In the genomic region with DNA sequence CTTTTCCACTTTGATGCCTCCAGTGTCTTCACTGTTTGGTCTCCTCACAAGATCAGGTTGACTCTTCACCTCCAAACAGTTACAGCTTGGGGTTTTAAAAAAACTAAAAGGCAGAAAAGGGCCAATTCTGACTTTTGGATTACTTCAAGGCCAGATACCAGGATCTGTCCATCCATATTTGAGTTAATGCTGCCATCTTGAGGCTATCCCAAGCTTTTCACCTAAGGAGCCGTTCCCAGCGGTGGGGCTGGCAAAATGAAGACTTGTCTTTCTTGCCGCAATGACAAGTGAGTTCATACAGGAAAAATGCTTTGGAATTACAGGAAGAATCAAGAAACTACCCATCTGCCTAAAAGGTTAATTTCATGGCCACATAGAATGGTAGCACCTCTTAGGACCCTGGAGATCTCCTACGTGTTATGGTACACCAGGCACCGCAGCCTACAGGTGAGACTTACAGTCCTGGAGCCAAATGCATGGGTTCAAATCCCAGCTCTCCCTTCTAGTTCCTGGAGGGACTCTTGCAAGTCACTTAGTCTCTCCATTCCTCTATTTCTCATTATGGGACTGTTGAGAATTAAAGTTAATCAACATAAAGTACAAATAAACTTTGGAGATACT, we compare ENCODE assay signal across 8 cellular contexts. TPM values are rescaled to one million over a fixed set of nuclear protein-coding genes. Genes with fewer than 3 reads are reported as not detected.
A peak's percentile ranks its signal among the peaks of the same experiment; 100 is the strongest.
DNase-seq lines count a peak whose midpoint lies in the region; ATAC-seq and TF ChIP-seq lines count a peak whose summit lies in the region.

No MANE protein-coding gene starts in this region.

- POLR2A ChIA-PET in A673 (lab: Charles Lee; ENCODE audit: low non-redundant PET) = no interaction called here

- H3K27me3 ChIP-seq in A673 (replicated peaks; ENCODE audit: insufficient read depth, low read depth, low read length, poor library complexity) = peaks cover 6% of the 10 kb centered on the region
- no peaks in the 10 kb centered on the region for H3K27me3 ChIP-seq in NT2/D1 (ENCODE audit: insufficient read depth, insufficient read length)
- no peaks in the 10 kb centered on the region for H3K27me3 ChIP-seq in effector memory CD4-positive, alpha-beta T cell (replicated peaks; ENCODE audit: control insufficient read depth, insufficient read depth, low read length, poor library complexity, severe bottlenecking)

- no peak overlapping the region for H3K9ac ChIP-seq in NT2/D1 (ENCODE audit: insufficient read length, low read depth)

- CTCF ChIA-PET in A673 (lab: Charles Lee) = interaction anchor here (0.6 kb wide), 1 partner anchor 1264 kb away, joined by 8 read pairs; no protein-coding TSS in a partner anchor

- no TSS peak for BruUV-seq in A673 (replicated peaks; lab: Mats Ljungman, UMichigan)

- H3K36me3 ChIP-seq in A673 (ENCODE audit: insufficient read depth, low read length, poor library complexity, severe bottlenecking) (no peaks in the 10 kb centered on the region), NT2/D1 (ENCODE audit: insufficient read depth, insufficient read length, low read length) (no peaks in the 10 kb centered on the region)
- H3K36me3 ChIP-seq in effector memory CD4-positive, alpha-beta T cell (ENCODE audit: control insufficient read depth, insufficient read depth, low read length) = no peaks in the 10 kb centered on the region

- H3K27ac ChIP-seq in A673 (ENCODE audit: low read depth, low read length, poor library complexity, severe bottlenecking) = no peak overlapping the region
- H3K27ac ChIP-seq in effector memory CD4-positive, alpha-beta T cell (ENCODE audit: insufficient read depth, low read length, poor library complexity, severe bottlenecking) = no peak overlapping the region

- peak; percentile 80 for TF ChIP-seq CTCF in A673 (conservative IDR thresholded peaks at IDR 0.05; ENCODE audit: low read depth, low read length)

- H3K4me3 ChIP-seq in A673 (ENCODE audit: low read depth, low read length, poor library complexity, severe bottlenecking) (no peak overlapping the region), NT2/D1 (ENCODE audit: insufficient read length, low read depth) (no peak overlapping the region)
- no peak overlapping the region for H3K4me3 ChIP-seq in effector memory CD4-positive, alpha-beta T cell (ENCODE audit: insufficient read depth, low read depth, low read length, poor library complexity, severe bottlenecking)

- peak; percentile 78 for DNase-seq in A673 (ENCODE audit: low spot score)
- peak; percentile 77 for DNase-seq in ELR (ENCODE audit: low read depth)
- DNase-seq in NT2/D1 (ENCODE audit: low read depth, low spot score) = peak; percentile 64
- DNase-seq in dedifferentiated amniotic fluid mesenchymal stem cell (ENCODE audit: extremely low spot score) = peak; percentile 67
- peak; percentile 72 to 75 for DNase-seq in lung microvascular endothelial cell (ENCODE audit: low read depth in 2 of 2)
- DNase-seq in germinal center (ENCODE audit: low spot score) = no peak
- no peak for DNase-seq in effector memory CD4-positive, alpha-beta T cell

- H3K9me3 ChIP-seq in A673 (ENCODE audit: low read depth, low read length, poor library complexity, severe bottlenecking) (no peaks in the 10 kb centered on the region), NT2/D1 (ENCODE audit: insufficient read depth, low read length) (no peaks in the 10 kb centered on the region)
- H3K9me3 ChIP-seq in effector memory CD4-positive, alpha-beta T cell (ENCODE audit: control insufficient read depth, low read length) = no peaks in the 10 kb centered on the region

- ATAC-seq in HG02759 (IDR thresholded peaks at IDR 0.05; ENCODE audit: unreplicated experiment) = peak; percentile 81

- intact Hi-C loops in A673 (cut with micrococcal nuclease; ENCODE audit: unreplicated experiment) = loop anchor here (1.0 to 10.0 kb wide), 6 partner anchors 689 to 1169 kb away; a partner anchor contains a TSS

- H3K4me1 ChIP-seq in A673 (ENCODE audit: insufficient read depth, low read length, poor library complexity, severe bottlenecking) (no peaks in the 10 kb centered on the region), NT2/D1 (ENCODE audit: insufficient read depth, insufficient read length) (no peaks in the 10 kb centered on the region)
- H3K4me1 ChIP-seq in effector memory CD4-positive, alpha-beta T cell (ENCODE audit: control insufficient read depth, insufficient read depth, low read length, poor library complexity, severe bottlenecking) = no peaks in the 10 kb centered on the region

RNA-seq across cellular contexts. Expression of a gene that starts 6.0 kb away (rescaled TPM):
- total RNA-seq in A673 (2021) (not detected in 2 replicates), lung microvascular endothelial cell (not detected in 2 replicates)

Comparison
In these comparisons a context has a peak if more than half of its experiments do, and no peak if none do; other contexts are left out.
1. DNase-seq: peak in A673 (single experiment), ELR (single experiment), NT2/D1 (single experiment), dedifferentiated amniotic fluid mesenchymal stem cell (single experiment) and lung microvascular endothelial cell (2 of 2); none in germinal center (single experiment) and effector memory CD4-positive, alpha-beta T cell (0 of 3).